Comparison of ENCODE assay signal across 1 cellular context in genomic region chr13:48892311-48892710, GRCh38.
A peak's percentile ranks its signal among the peaks of the same experiment; 100 is the strongest.
TF ChIP-seq lines count a peak whose summit lies in the region.

No MANE protein-coding gene starts in this region.

TF ChIP-seq in HCT116, 20 proteins besides CTCF, POLR2A, EP300 and RAD21 (continued from another document):
- TF ChIP-seq REST (IDR thresholded peaks at IDR 0.05; ENCODE audit: low read depth) = peak; percentile 52
- TF ChIP-seq POLR2AphosphoS5 (IDR thresholded peaks at IDR 0.05; ENCODE audit: low read depth, low read length) = no peak
- TF ChIP-seq TCF7L2 (IDR thresholded peaks at IDR 0.05; ENCODE audit: borderline replicate concordance, extremely low read depth, insufficient read depth, insufficient read length) = peak; percentile 30
- no peak for TF ChIP-seq ELF1 (IDR thresholded peaks at IDR 0.05; ENCODE audit: borderline replicate concordance, low read depth)
- TF ChIP-seq FOSL1 (IDR thresholded peaks at IDR 0.05; ENCODE audit: low read depth) = peak; percentile 86
- TF ChIP-seq JUND (IDR thresholded peaks at IDR 0.05) = peak; percentile 71
- peak; percentile 66 for TF ChIP-seq SRF (IDR thresholded peaks at IDR 0.05; ENCODE audit: low read depth)
